In genomic region chr20:3045816-3046676, GRCh38 we compare ENCODE assay signal across 1 cellular context.
TF ChIP-seq lines count a peak whose summit lies in the region.

Gene MRPS26, plus strand, starts transcription at chr20:3046052. Its CDS starts 17 bp downstream, at chr20:3046069.

TF ChIP-seq in HepG2, 621 proteins besides CTCF, POLR2A, EP300 and RAD21 (continued from another document and continues in another):
- TF ChIP-seq USF2 (IDR thresholded peaks at IDR 0.05; ENCODE audit: low read depth, low read length) = no peak
- TF ChIP-seq USF2 (CRISPR knock-in tag; IDR thresholded peaks at IDR 0.05; ENCODE audit: borderline replicate concordance) = no peak
- no peak for TF ChIP-seq EHMT2 (IDR thresholded peaks at IDR 0.05; ENCODE audit: borderline replicate concordance, low read depth, low read length)
- TF ChIP-seq PREB (CRISPR knock-in tag; IDR thresholded peaks at IDR 0.05) = peak; percentile 95
- no peak; the same call in 1 of the 2 replicates for TF ChIP-seq ATRX (CRISPR knock-in tag; IDR thresholded peaks at IDR 0.05; ENCODE audit: borderline replicate concordance)
- peak; percentile 61; the same call in 1 of the 2 replicates for TF ChIP-seq FUBP1 (CRISPR knock-in tag; IDR thresholded peaks at IDR 0.05; ENCODE audit: borderline replicate concordance)
- TF ChIP-seq AKNA (CRISPR knock-in tag; IDR thresholded peaks at IDR 0.05; ENCODE audit: borderline replicate concordance) = no peak; the same call in 1 of the 2 replicates
- TF ChIP-seq SAP130 (CRISPR knock-in tag; IDR thresholded peaks at IDR 0.05; ENCODE audit: low read depth) = peak; percentile 99
- TF ChIP-seq IRF9 (CRISPR knock-in tag; IDR thresholded peaks at IDR 0.05; ENCODE audit: borderline replicate concordance) = peak; percentile 93
- peak; percentile 99 for TF ChIP-seq ZNF446 (CRISPR knock-in tag; IDR thresholded peaks at IDR 0.05)
- peak; percentile 99 for TF ChIP-seq ZSCAN5A (CRISPR knock-in tag; IDR thresholded peaks at IDR 0.05; ENCODE audit: borderline replicate concordance)
- TF ChIP-seq KLF6 (CRISPR knock-in tag; IDR thresholded peaks at IDR 0.05) = peak; percentile 91
- peak; percentile 93 for TF ChIP-seq FOXC1 (CRISPR knock-in tag; IDR thresholded peaks at IDR 0.05; ENCODE audit: borderline replicate concordance)
- peak; percentile 86 for TF ChIP-seq PHF20 (CRISPR knock-in tag; IDR thresholded peaks at IDR 0.05)
- TF ChIP-seq ZNF17 (CRISPR knock-in tag; IDR thresholded peaks at IDR 0.05) = no peak
- peak; percentile 97 for TF ChIP-seq POLR2G (IDR thresholded peaks at IDR 0.05; ENCODE audit: low read depth, low read length)
- peak; percentile 89 for TF ChIP-seq IRF2 (CRISPR knock-in tag; IDR thresholded peaks at IDR 0.05)
- TF ChIP-seq ARID3A (IDR thresholded peaks at IDR 0.05; ENCODE audit: low read depth, low read length) = no peak
- no peak for TF ChIP-seq ZNF496 (CRISPR knock-in tag; IDR thresholded peaks at IDR 0.05; ENCODE audit: insufficient replicate concordance)
- peak; percentile 96; the same call in 1 of the 2 replicates for TF ChIP-seq ZNF674 (CRISPR knock-in tag; IDR thresholded peaks at IDR 0.05; ENCODE audit: low read depth)
- peak; percentile 49 for TF ChIP-seq FOSL2 (CRISPR knock-in tag; IDR thresholded peaks at IDR 0.05)
- TF ChIP-seq SMAD9 (CRISPR knock-in tag; IDR thresholded peaks at IDR 0.05) = peak; percentile 83; the same call in 1 of the 2 replicates
- peak; percentile 81 for TF ChIP-seq YEATS2 (CRISPR knock-in tag; IDR thresholded peaks at IDR 0.05; ENCODE audit: borderline replicate concordance)
- TF ChIP-seq GFI1 (CRISPR knock-in tag; IDR thresholded peaks at IDR 0.05; ENCODE audit: borderline replicate concordance) = peak; percentile 71; the same call in 1 of the 2 replicates
- no peak for TF ChIP-seq CBX2 (IDR thresholded peaks at IDR 0.05; ENCODE audit: low read depth, low read length)
- TF ChIP-seq CBX2 (CRISPR knock-in tag; IDR thresholded peaks at IDR 0.05; ENCODE audit: low read depth) = 0 out of 2 replicates have a peak, but pooled peaks have one; percentile 35
- peak; percentile 80; the same call in 1 of the 2 replicates for TF ChIP-seq DMTF1 (CRISPR knock-in tag; IDR thresholded peaks at IDR 0.05)
- TF ChIP-seq SALL2 (CRISPR knock-in tag; IDR thresholded peaks at IDR 0.05) = peak; percentile 97
- TF ChIP-seq GMEB1 (CRISPR knock-in tag; IDR thresholded peaks at IDR 0.05; ENCODE audit: borderline replicate concordance) = peak; percentile 97
- TF ChIP-seq PBX2 (CRISPR knock-in tag; IDR thresholded peaks at IDR 0.05) = no peak
- peak; percentile 77 for TF ChIP-seq GATA4 (IDR thresholded peaks at IDR 0.05; ENCODE audit: borderline replicate concordance, low read depth)
- peak; percentile 90 for TF ChIP-seq ZNF83 (CRISPR knock-in tag; IDR thresholded peaks at IDR 0.05; ENCODE audit: borderline replicate concordance)
- no peak for TF ChIP-seq ATF1 (CRISPR knock-in tag; IDR thresholded peaks at IDR 0.05)
- TF ChIP-seq RFX5 (IDR thresholded peaks at IDR 0.05; ENCODE audit: low read depth, low read length) = no peak
- TF ChIP-seq IRX3 (CRISPR knock-in tag; IDR thresholded peaks at IDR 0.05; ENCODE audit: borderline replicate concordance, low read depth) = no peak; the same call in 1 of the 2 replicates
- TF ChIP-seq XBP1 (CRISPR knock-in tag; IDR thresholded peaks at IDR 0.05) = no peak; the same call in 1 of the 2 replicates
- TF ChIP-seq ZNF530 (CRISPR knock-in tag; IDR thresholded peaks at IDR 0.05; ENCODE audit: low read depth) = 0 out of 2 replicates have a peak, but pooled peaks have one; percentile 46
- TF ChIP-seq ZNF10 (CRISPR knock-in tag; IDR thresholded peaks at IDR 0.05; ENCODE audit: borderline replicate concordance, low read depth) = peak; percentile 88; the same call in 1 of the 2 replicates
- peak; percentile 81 for TF ChIP-seq ZSCAN20 (CRISPR knock-in tag; IDR thresholded peaks at IDR 0.05; ENCODE audit: borderline replicate concordance)
- TF ChIP-seq ZNF672 (CRISPR knock-in tag; IDR thresholded peaks at IDR 0.05) = peak; percentile 80; the same call in 1 of the 2 replicates
